ENCODE assay signal across 8 cellular contexts in the genomic region with DNA sequence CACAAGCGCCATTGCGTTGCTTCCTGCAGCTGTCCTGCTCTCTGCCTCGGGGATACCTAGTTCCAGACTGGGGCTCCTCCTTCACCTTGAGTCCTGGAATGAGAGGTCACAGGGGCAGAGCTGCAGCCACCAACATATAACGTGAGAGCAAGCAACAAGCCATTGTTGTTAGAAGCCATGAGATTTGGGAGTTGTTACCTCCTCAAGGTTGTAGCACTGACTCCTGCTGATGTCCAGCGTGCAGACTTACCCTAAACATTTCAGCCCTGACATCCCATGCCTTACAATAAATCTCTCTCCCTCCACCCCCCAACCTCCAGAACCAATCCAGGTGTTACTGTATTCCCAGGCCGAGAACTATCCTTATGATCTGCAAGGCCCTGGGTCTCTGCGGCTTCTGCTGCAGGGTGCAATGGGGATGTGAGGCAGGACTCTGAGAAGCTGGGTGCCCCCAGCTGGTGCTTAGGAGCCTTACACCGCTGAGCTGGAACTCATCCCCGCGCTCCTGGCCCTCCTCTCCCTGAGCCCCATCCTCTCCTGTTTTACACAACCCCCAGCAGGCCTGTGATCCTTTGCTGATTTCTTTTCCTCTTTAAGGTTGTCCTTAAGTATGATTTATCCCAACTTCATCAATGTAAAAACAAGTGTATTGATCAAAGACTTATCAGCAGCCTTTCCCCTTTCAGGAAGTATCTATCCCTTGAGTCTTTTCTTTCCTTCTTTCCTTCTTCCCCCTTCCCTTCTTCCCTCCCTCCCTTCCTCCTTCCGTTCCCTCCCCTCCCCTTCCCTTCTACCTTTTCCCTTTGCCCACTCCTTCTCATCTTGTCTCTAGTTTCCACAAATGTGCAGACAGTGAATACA.
A peak's percentile ranks its signal among the peaks of the same experiment; 100 is the strongest.
DNase-seq lines count a peak whose midpoint lies in the region; ATAC-seq and TF ChIP-seq lines count a peak whose summit lies in the region.

No MANE protein-coding gene starts in this region.

- H3K36me3 ChIP-seq in Panc1 (ENCODE audit: control insufficient read depth, insufficient read depth, low read length): no peaks in the 10 kb centered on the region

- H3K27ac ChIP-seq in Panc1 (ENCODE audit: low read length): peak overlapping the region; percentile 71

- no TSS peak for BruUV-seq in Panc1 (replicated peaks; lab: Mats Ljungman, UMichigan)

- CTCF ChIA-PET in Panc1 (lab: Charles Lee): interaction anchor here (0.7 to 2.9 kb wide), 8 partner anchors 17 to 174 kb away, joined by 3 to 27 read pairs (median 4); partner anchors contain the start of gene MFGE8

- peak; percentile 7 for DNase-seq in NCI-H1694 treated with DMSO at 0.1 percent for 48 hours (lab: John Stamatoyannopoulos, UW)
- no peak for DNase-seq in NCI-H1694 (lab: John Stamatoyannopoulos, UW)
- no peak for DNase-seq in Panc1 (ENCODE audit: low read depth, low spot score)
- DNase-seq in fibroblast of the aortic adventitia (ENCODE audit: low read depth): peak; percentile 43
- no peak for DNase-seq in sciatic nerve (ENCODE audit: low spot score)
- DNase-seq in GM19240 (ENCODE audit: insufficient read length, low spot score): no peak

- intact Hi-C loops in Panc1 (cut with micrococcal nuclease; ENCODE audit: unreplicated experiment) (loop anchor here (2.0 kb wide), 1 partner anchor 99 kb away; no protein-coding TSS in a partner anchor), sciatic nerve (cut with DNase I) (loop anchor here (5.0 kb wide), 1 partner anchor 102 kb away; no protein-coding TSS in a partner anchor)

- TF ChIP-seq CTCF in Panc1 (IDR thresholded peaks at IDR 0.05) (peak; percentile 85), fibroblast of the aortic adventitia (IDR thresholded peaks at IDR 0.05; ENCODE audit: insufficient read depth, low read length) (peak; percentile 51)

- H3K27me3 ChIP-seq in Panc1 (ENCODE audit: control insufficient read depth, insufficient read depth, low read length): no peaks in the 10 kb centered on the region

- in situ Hi-C loops in Panc1 (cut with HindIII; ENCODE audit: low pct_unique_long_range_greater_than_20kb, low sequenced_read_pairs): no loop called here

- H3K9me3 ChIP-seq in Panc1 (ENCODE audit: control insufficient read depth, insufficient read depth, low read depth, low read length): no peaks in the 10 kb centered on the region

- ATAC-seq in Panc1 (peak; percentile 93), sciatic nerve (peak; percentile 91), HG02981 (IDR thresholded peaks at IDR 0.05; ENCODE audit: unreplicated experiment) (no peak), GM19324 (IDR thresholded peaks at IDR 0.05; ENCODE audit: low FRiP score, unreplicated experiment) (no peak)

- peaks cover 36% of the 10 kb centered on the region for H3K4me1 ChIP-seq in Panc1 (ENCODE audit: control insufficient read depth, insufficient read depth, low read length)

- POLR2A ChIA-PET in Panc1 (lab: Charles Lee): interaction anchor here (0.5 to 0.8 kb wide), 3 partner anchors 108 to 1905 kb away, joined by 3 to 8 read pairs (median 3); partner anchors contain the start of gene HAPLN3

- H3K4me3 ChIP-seq in Panc1 (ENCODE audit: low read depth in 2 of 2, low read length in 2 of 2): no peak overlapping the region
- no peak overlapping the region for H3K4me3 ChIP-seq in fibroblast of the aortic adventitia (ENCODE audit: low read depth, low read length)

Comparison
In these comparisons a context has a peak if more than half of its experiments do, and no peak if none do; other contexts are left out.
1. DNase-seq: peak in NCI-H1694 treated with DMSO at 0.1 percent for 48 hours (single experiment) and fibroblast of the aortic adventitia (single experiment); none in NCI-H1694 (single experiment), Panc1 (single experiment), sciatic nerve (single experiment) and GM19240 (single experiment).
2. ATAC-seq: peak in Panc1 (single experiment) and sciatic nerve (single experiment); none in HG02981 (single experiment) and GM19324 (single experiment).